20 cellular contexts compared by ENCODE assay signal in the genomic region with DNA sequence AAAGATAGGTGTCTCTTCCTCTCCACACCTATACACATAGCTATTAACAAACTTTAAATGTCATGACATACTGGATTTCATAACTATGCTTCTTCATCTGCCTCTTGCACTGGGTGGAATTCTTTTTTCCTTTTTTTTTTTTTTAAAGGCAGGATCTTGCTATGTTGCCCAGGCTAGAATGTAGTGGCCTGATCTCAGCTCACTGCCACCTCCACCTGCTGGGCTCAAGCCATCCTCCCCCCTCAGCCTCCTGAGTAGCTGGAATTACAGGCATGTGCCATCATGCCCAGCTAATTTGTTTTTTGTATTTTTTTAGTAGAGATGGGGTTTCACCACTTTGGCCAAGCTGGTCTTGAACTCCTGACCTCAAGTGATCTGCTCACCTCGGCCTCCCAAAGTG. TPM values are rescaled to one million over a fixed set of nuclear protein-coding genes. Genes with fewer than 3 reads are reported as not detected.
DNase-seq lines count a peak whose midpoint lies in the region; TF ChIP-seq lines count a peak whose summit lies in the region.
"Had no signal": no experiment of that assay in that cellular context is flagged by ENCODE, and none has a peak within 500 bp of the region (broad histone marks: within the 10 kb centered on the region; RNA-seq: fewer than 3 reads in every experiment).

No MANE protein-coding gene starts in this region.

- TF ChIP-seq CTCF in HFFc6 (IDR thresholded peaks at IDR 0.05): no peak
- no peak for TF ChIP-seq CTCF in endothelial cell (IDR thresholded peaks at IDR 0.05; ENCODE audit: unreplicated experiment)

- DNase-seq in HFFc6 (no peak), endothelial cell (ENCODE audit: low spot score) (no peak), NCI-H146 (lab: John Stamatoyannopoulos, UW) (no peak), NCI-H1694 treated with DMSO at 0.1 percent for 48 hours (lab: John Stamatoyannopoulos, UW) (no peak)
- DNase-seq: ACHN; BE2C; C1 segment of cervical spinal cord; CD4-positive, CD25-positive, alpha-beta regulatory T cell; CD8-positive, alpha-beta memory T cell; COR-L47; DMS 273 treated with DMSO at 0.1 percent for 48 hours; DMS53; DND-41; EL; GOT3; H7; IMR-90; KBM-7 had no signal

- H3K27me3 Mint-ChIP-seq in HFFc6 (ENCODE audit: insufficient read depth) (peaks cover 7% of the 10 kb centered on the region), endothelial cell (ENCODE audit: unreplicated experiment) (peaks cover 4% of the 10 kb centered on the region)
- H3K27me3 Mint-ChIP-seq: CD8-positive, alpha-beta memory T cell had no signal

- H3K4me1 Mint-ChIP-seq in HFFc6 (ENCODE audit: low read depth) (peaks cover 12% of the 10 kb centered on the region), endothelial cell (ENCODE audit: unreplicated experiment) (peaks cover 9% of the 10 kb centered on the region)

- H3K36me3 Mint-ChIP-seq in HFFc6 (ENCODE audit: low read depth) (peaks cover 14% of the 10 kb centered on the region), endothelial cell (ENCODE audit: low read depth, unreplicated experiment) (no peaks in the 10 kb centered on the region)

- H3K9me3 Mint-ChIP-seq in HFFc6 (no peaks in the 10 kb centered on the region), endothelial cell (ENCODE audit: unreplicated experiment) (no peaks in the 10 kb centered on the region)
- H3K9me3 Mint-ChIP-seq: CD4-positive, CD25-positive, alpha-beta regulatory T cell; CD8-positive, alpha-beta memory T cell had no signal

- H3K27ac Mint-ChIP-seq in HFFc6 (peak overlapping the region; percentile 5; the same call in 1 of the 2 replicates), endothelial cell (ENCODE audit: unreplicated experiment) (no peak overlapping the region)
- H3K27ac Mint-ChIP-seq: CD8-positive, alpha-beta memory T cell had no signal

- H3K4me3 Mint-ChIP-seq in HFFc6 (no peak overlapping the region), endothelial cell (ENCODE audit: unreplicated experiment) (peak overlapping the region; percentile 2)
- H3K4me3 Mint-ChIP-seq: CD4-positive, CD25-positive, alpha-beta regulatory T cell; CD8-positive, alpha-beta memory T cell had no signal

RNA-seq across cellular contexts. Expression of gene MRPL51, which starts 4.8 kb away (rescaled TPM):
- 100 to 1,000 TPM; 227 to 290 (median 257) TPM for total RNA-seq in HFFc6 (2021; fragmentation: NEBNext Ultra II Directional; extraction: Animal tissue kit (Norgen Biotek cat#: 25700))
- total RNA-seq in endothelial cell (ENCODE audit: unreplicated experiment): 168 TPM

RNA-seq across cellular contexts. Expression of gene NCAPD2, which starts 5.7 kb away (rescaled TPM):
- 10 to 100 TPM; 42.2 to 75.9 (median 65.4) TPM for total RNA-seq in HFFc6 (2021; fragmentation: NEBNext Ultra II Directional; extraction: Animal tissue kit (Norgen Biotek cat#: 25700))
- total RNA-seq in endothelial cell (ENCODE audit: unreplicated experiment): 25.3 TPM

RNA-seq across cellular contexts. Expression of gene VAMP1, which starts 17.8 kb away (rescaled TPM):
- total RNA-seq in HFFc6 (2021; fragmentation: NEBNext Ultra II Directional; extraction: Animal tissue kit (Norgen Biotek cat#: 25700)): 10 to 100 TPM in 5 of 6 experiments, 1 to 10 TPM in 1; 8.6 to 13.0 (median 10.8) TPM
- total RNA-seq in endothelial cell (ENCODE audit: unreplicated experiment): 5.5 TPM

RNA-seq across cellular contexts. Expression of gene TAPBPL, which starts 36.4 kb away (rescaled TPM):
- total RNA-seq in HFFc6 (2021; fragmentation: NEBNext Ultra II Directional; extraction: Animal tissue kit (Norgen Biotek cat#: 25700)): 1 to 10 TPM; 4.3 to 8.2 (median 6.5) TPM
- 2.8 TPM for total RNA-seq in endothelial cell (ENCODE audit: unreplicated experiment)
- total RNA-seq: G401 had no signal

RNA-seq across cellular contexts. Expression of gene CD27, which starts 43.5 kb away (rescaled TPM):
- total RNA-seq in HFFc6 (2021; fragmentation: NEBNext Ultra II Directional; extraction: Animal tissue kit (Norgen Biotek cat#: 25700)): under 1 TPM in 2 of 6 experiments, not detected in 4; 0.19 to 0.28 TPM
- total RNA-seq in endothelial cell (ENCODE audit: unreplicated experiment): not detected
- total RNA-seq: G401, H7, HT1080, IMR-90 had no signal
